Comparison of ENCODE assay signal across 1 cellular context in genomic region chrX:13485167-13485566, GRCh38.
TF ChIP-seq lines count a peak whose summit lies in the region.

No MANE protein-coding gene starts in this region.

TF ChIP-seq in IMR-90, 13 proteins besides CTCF, POLR2A, EP300 and RAD21:
- TF ChIP-seq FOS (IDR thresholded peaks at IDR 0.05; ENCODE audit: low read depth, low read length) (no peak), USF2 (IDR thresholded peaks at IDR 0.05; ENCODE audit: low read depth, low read length) (no peak), MAFK (IDR thresholded peaks at IDR 0.05; ENCODE audit: low read depth, low read length) (no peak), RCOR1 (IDR thresholded peaks at IDR 0.05; ENCODE audit: insufficient replicate concordance, low read length) (no peak), CHD1 (IDR thresholded peaks at IDR 0.05; ENCODE audit: low read depth, low read length) (no peak), ELK1 (IDR thresholded peaks at IDR 0.05; ENCODE audit: borderline replicate concordance, low read depth, low read length) (no peak), RFX5 (IDR thresholded peaks at IDR 0.05; ENCODE audit: low read depth, low read length) (no peak), MXI1 (IDR thresholded peaks at IDR 0.05; ENCODE audit: borderline replicate concordance, low read depth, low read length) (no peak), MAZ (IDR thresholded peaks at IDR 0.05; ENCODE audit: borderline replicate concordance, low read depth, low read length) (no peak), CEBPB (IDR thresholded peaks at IDR 0.05; ENCODE audit: low read depth, low read length) (no peak), BHLHE40 (IDR thresholded peaks at IDR 0.05; ENCODE audit: low read depth, low read length) (no peak), NFE2L2 (IDR thresholded peaks at IDR 0.05; ENCODE audit: low read depth, low read length) (no peak), SMC3 (IDR thresholded peaks at IDR 0.05; ENCODE audit: low read depth, low read length) (no peak)
